ENCODE assay signal across 8 cellular contexts in genomic region chr2:178193496-178193822, GRCh38. TPM values are rescaled to one million over a fixed set of nuclear protein-coding genes. Genes with fewer than 3 reads are reported as not detected.
A peak's percentile ranks its signal among the peaks of the same experiment; 100 is the strongest.
DNase-seq lines count a peak whose midpoint lies in the region; ATAC-seq and TF ChIP-seq lines count a peak whose summit lies in the region.

No MANE protein-coding gene starts in this region.

- no peak overlapping the region for H3K27ac ChIP-seq in SJCRH30
- peak overlapping the region; percentile 92 to 98 (median 94) for H3K27ac ChIP-seq in gastrocnemius medialis

- no peak for TF ChIP-seq POLR2A in gastrocnemius medialis (IDR thresholded peaks at IDR 0.05)

- H3K36me3 ChIP-seq in SJCRH30 = no peaks in the 10 kb centered on the region
- no peaks in the 10 kb centered on the region for H3K36me3 ChIP-seq in gastrocnemius medialis

- H3K4me1 ChIP-seq in SJCRH30 = peaks cover 6% of the 10 kb centered on the region
- H3K4me1 ChIP-seq in gastrocnemius medialis = peaks cover 21 to 28% of the 10 kb centered on the region in 2 donors

- TF ChIP-seq CTCF in GM12864 (IDR thresholded peaks at IDR 0.05; ENCODE audit: low read depth, low read length, missing control alignments) (no peak), fibroblast of pulmonary artery (IDR thresholded peaks at IDR 0.05; ENCODE audit: low read length, missing control alignments) (no peak), gastrocnemius medialis (IDR thresholded peaks at IDR 0.05 in 4 of 5, conservative IDR thresholded peaks at IDR 0.05 in 1 of 5) (no peak)

- no peak for DNase-seq in GM12864 (ENCODE audit: low read depth)
- no peak for DNase-seq in SJCRH30
- DNase-seq in fibroblast of pulmonary artery (ENCODE audit: low read depth) = no peak
- peak in 1 of 2 donors; percentile 11 for DNase-seq in gastrocnemius medialis
- DNase-seq in HPDE6-E6E7 (ENCODE audit: extremely low spot score) = no peak

- H3K4me3 ChIP-seq in GM12864 (ENCODE audit: low read depth, low read length) (peak overlapping the region; percentile 68), SJCRH30 (peak overlapping the region; percentile 98), fibroblast of pulmonary artery (replicated peaks; ENCODE audit: low read depth, low read length) (peak overlapping the region; percentile 80), gastrocnemius medialis (peak overlapping the region; percentile 76 to 98 (median 84))

- H3K27me3 ChIP-seq in SJCRH30 (no peaks in the 10 kb centered on the region), gastrocnemius medialis (no peaks in the 10 kb centered on the region)

- no peaks in the 10 kb centered on the region for H3K9me3 ChIP-seq in SJCRH30 (replicated peaks)
- no peaks in the 10 kb centered on the region for H3K9me3 ChIP-seq in gastrocnemius medialis

- ATAC-seq in gastrocnemius medialis (no peak), HG02763 (IDR thresholded peaks at IDR 0.05; ENCODE audit: unreplicated experiment) (no peak), GM18907 (IDR thresholded peaks at IDR 0.05; ENCODE audit: unreplicated experiment) (no peak), HG03196 (IDR thresholded peaks at IDR 0.05; ENCODE audit: unreplicated experiment) (no peak)

- in situ Hi-C loops in gastrocnemius medialis (cut with MboI; ENCODE audit: low sequenced_read_pairs in 4 of 4) = no loop called here

- intact Hi-C loops in gastrocnemius medialis (cut with DNase I; ENCODE audit: low total_unique reads) = loop anchor here (5.0 kb wide), 2 partner anchors 61 to 219 kb away; no protein-coding TSS in a partner anchor

RNA-seq across cellular contexts. Expression of gene OSBPL6, which starts 0.9 kb away (rescaled TPM):
- total RNA-seq in SJCRH30 (2014; rRNA removed; shearing (Covaris generic)) = 13.6 and 14.6 TPM in 2 replicates
- total RNA-seq in gastrocnemius medialis = 10 to 100 TPM; 11.6 to 51.1 (median 40.7) TPM
